Comparison of ENCODE assay signal across 10 cellular contexts in the genomic region with DNA sequence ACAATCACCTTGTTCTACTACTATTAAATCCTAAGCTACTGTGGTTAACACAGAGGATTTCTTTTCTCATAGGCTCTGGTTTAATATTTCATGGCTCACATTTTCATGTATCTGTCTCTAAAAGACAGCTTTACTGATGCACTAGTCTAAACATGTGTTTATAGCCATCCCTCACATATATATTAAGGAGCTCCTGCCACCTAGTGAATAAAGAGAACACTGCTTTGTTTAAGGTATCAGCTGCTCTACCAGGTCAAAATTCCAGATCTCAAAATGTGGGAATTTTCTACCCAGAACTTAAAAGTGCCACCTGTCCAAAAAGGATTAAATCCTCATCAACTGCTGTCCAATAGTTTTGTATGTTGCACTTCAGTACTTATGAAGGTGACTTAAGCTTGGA.
DNase-seq lines count a peak whose midpoint lies in the region; ATAC-seq and TF ChIP-seq lines count a peak whose summit lies in the region.
"Had no signal": no experiment of that assay in that cellular context is flagged by ENCODE, and none has a peak within 500 bp of the region (broad histone marks: within the 10 kb centered on the region; RNA-seq: fewer than 3 reads in every experiment).

No MANE protein-coding gene starts in this region.

- no peak overlapping the region for H2AFZ ChIP-seq in GM23338

- no peak overlapping the region for H3K4me2 ChIP-seq in GM23338

- no peak for DNase-seq in AG10803 (ENCODE audit: low read depth)
- DNase-seq in GM23338 (ENCODE audit: low spot score), result peak; percentile 20
- peak; percentile 37 for DNase-seq in NCI-H82 treated with DMSO at 0.1 percent for 48 hours (lab: John Stamatoyannopoulos, UW; ENCODE audit: unreplicated experiment)
- peak in 1 of 2 donors; percentile 8 for DNase-seq in foreskin keratinocyte
- DNase-seq in thyroid gland, result no peak
- no peak for DNase-seq in cerebellar cortex (ENCODE audit: low spot score)
- DNase-seq in activated CD8-positive, alpha-beta memory T cell treated with anti-CD3 and anti-CD28 coated beads for 24 hours, result no peak
- DNase-seq: NCI-H187, sigmoid colon had no signal

- H3K4me3 ChIP-seq in AG10803 (ENCODE audit: low read length) (no peak overlapping the region), GM23338 (no peak overlapping the region), thyroid gland (replicated peaks in 1 of 3) (no peak overlapping the region)
- H3K4me3 ChIP-seq: sigmoid colon had no signal

- H3K9me3 ChIP-seq in thyroid gland, result no peaks in the 10 kb centered on the region
- H3K9me3 ChIP-seq: sigmoid colon had no signal

- H3K27ac Mint-ChIP-seq in GM23338, result no peak overlapping the region

- ATAC-seq in GM23338 (peak; percentile 53), foreskin keratinocyte (peak; percentile 56), HG03571 (IDR thresholded peaks at IDR 0.05; ENCODE audit: unreplicated experiment) (no peak)

- no peaks in the 10 kb centered on the region for H3K4me1 Mint-ChIP-seq in GM23338

- H3K27me3 Mint-ChIP-seq in GM23338 (ENCODE audit: insufficient read depth, low read depth, poor library complexity), result peaks cover 1% of the 10 kb centered on the region

- H3K4me3 Mint-ChIP-seq in GM23338, result no peak overlapping the region

- no peaks in the 10 kb centered on the region for H3F3A ChIP-seq in GM23338 (replicated peaks; ENCODE audit: low read depth)

- no peaks in the 10 kb centered on the region for H3K9me2 ChIP-seq in GM23338 (ENCODE audit: insufficient read depth)

- H3K36me3 ChIP-seq in GM23338 (ENCODE audit: insufficient read depth) (no peaks in the 10 kb centered on the region), thyroid gland (no peaks in the 10 kb centered on the region)
- H3K36me3 ChIP-seq: sigmoid colon had no signal

- H3K4me1 ChIP-seq in GM23338 (ENCODE audit: insufficient read depth) (no peaks in the 10 kb centered on the region), foreskin keratinocyte (no peaks in the 10 kb centered on the region), thyroid gland (no peaks in the 10 kb centered on the region)
- H3K4me1 ChIP-seq: sigmoid colon had no signal

- H4K20me1 ChIP-seq in GM23338 (replicated peaks; ENCODE audit: insufficient read depth), result no peaks in the 10 kb centered on the region

- H3K27me3 ChIP-seq in GM23338 (ENCODE audit: insufficient read depth) (no peaks in the 10 kb centered on the region), foreskin keratinocyte (no peaks in the 10 kb centered on the region), thyroid gland (no peaks in the 10 kb centered on the region)
- H3K27me3 ChIP-seq: sigmoid colon had no signal

- intact Hi-C loops in thyroid gland (cut with DNase I), result no loop called here

- no peaks in the 10 kb centered on the region for H3K79me2 ChIP-seq in GM23338 (replicated peaks; ENCODE audit: insufficient read depth)

- H3K27ac ChIP-seq in GM23338 (ENCODE audit: low read depth) (no peak overlapping the region), foreskin keratinocyte (no peak overlapping the region), thyroid gland (no peak overlapping the region)
- H3K27ac ChIP-seq: sigmoid colon had no signal

- TF ChIP-seq CTCF in AG10803 (conservative IDR thresholded peaks at IDR 0.05; ENCODE audit: low read length), result peak; percentile 15; the same call in 1 of the 2 replicates
- TF ChIP-seq CTCF in GM23338 (conservative IDR thresholded peaks at IDR 0.05; ENCODE audit: low read depth in 2 of 2), result peak; percentile 41 to 44
- TF ChIP-seq CTCF in foreskin keratinocyte (conservative IDR thresholded peaks at IDR 0.05), result peak; percentile 54
- TF ChIP-seq CTCF in thyroid gland (IDR thresholded peaks at IDR 0.05), result peak in 3 of 6 experiments; percentile 9 to 44 (median 29)

- no peak for TF ChIP-seq POLR2A in thyroid gland (IDR thresholded peaks at IDR 0.05)

- peaks cover 4% of the 10 kb centered on the region; the same call in 2 of the 3 replicates for H3K9me3 Mint-ChIP-seq in GM23338

- H3K36me3 Mint-ChIP-seq in GM23338 (ENCODE audit: low read depth), result peaks cover 4% of the 10 kb centered on the region; the same call in 2 of the 3 replicates

TF ChIP-seq in GM23338, 12 proteins besides CTCF, POLR2A, EP300 and RAD21:
- no peak for TF ChIP-seq ZNF331 (CRISPR knock-in tag; IDR thresholded peaks at IDR 0.05; ENCODE audit: low read depth)
- TF ChIP-seq ZNF114 (CRISPR knock-in tag; IDR thresholded peaks at IDR 0.05), result no peak
- TF ChIP-seq JUNB (IDR thresholded peaks at IDR 0.05; ENCODE audit: unreplicated experiment), result no peak

Comparison
In these comparisons a context has a peak if more than half of its experiments do, and no peak if none do; other contexts are left out.
1. DNase-seq: peak in GM23338 (single experiment) and NCI-H82 treated with DMSO at 0.1 percent for 48 hours (single experiment); none in AG10803 (single experiment), thyroid gland (0 of 2), cerebellar cortex (single experiment) and activated CD8-positive, alpha-beta memory T cell treated with anti-CD3 and anti-CD28 coated beads for 24 hours (single experiment).